ENCODE assay signal across 8 cellular contexts in the genomic region with DNA sequence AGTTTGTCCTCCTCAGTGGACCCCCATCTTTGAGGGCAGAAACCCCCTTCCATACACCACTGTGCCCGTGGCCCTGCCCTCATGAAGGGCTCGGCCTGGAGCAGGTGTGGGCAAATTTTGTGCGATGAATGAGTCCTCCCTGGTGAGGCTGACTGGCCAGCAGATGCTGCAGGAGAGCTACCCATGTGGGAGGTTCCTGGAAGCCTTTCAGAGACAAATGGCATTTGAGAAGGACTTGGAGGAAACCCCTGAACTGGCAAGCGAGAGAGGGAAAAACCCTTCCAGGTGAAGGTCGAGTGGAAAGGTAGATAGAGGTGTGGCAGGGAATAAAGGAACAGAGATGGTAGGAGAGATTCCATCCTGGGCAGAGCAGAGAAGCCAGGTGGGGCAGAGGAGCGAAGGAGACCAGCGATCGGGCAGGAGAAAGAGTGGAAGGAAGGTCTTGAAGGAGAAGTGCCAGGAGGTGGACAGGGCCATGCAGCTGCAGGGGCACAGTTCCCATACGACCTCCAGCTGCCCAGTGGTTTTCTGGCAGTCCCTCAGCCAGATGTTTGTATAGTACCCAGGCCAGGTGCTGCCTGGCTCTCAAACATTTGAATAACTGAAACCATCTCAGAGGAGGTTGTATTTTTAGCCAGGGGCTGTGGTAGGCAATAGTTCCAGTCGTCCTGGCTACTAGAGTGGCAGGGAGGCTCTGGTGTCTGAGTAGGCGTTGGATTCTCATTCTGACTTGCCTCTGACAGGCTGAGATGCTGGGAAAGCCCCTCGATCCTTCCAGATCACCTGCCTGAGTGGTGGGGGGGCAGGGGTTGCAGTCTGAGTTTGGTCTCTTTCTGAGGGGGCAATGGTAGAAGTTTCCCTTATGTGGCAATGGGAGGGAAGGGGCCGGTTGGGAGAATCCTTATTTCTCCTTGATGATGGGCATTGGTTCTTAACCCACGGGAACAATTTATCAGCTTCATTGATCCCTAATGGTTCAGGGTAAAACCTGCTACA. TPM values are rescaled to one million over a fixed set of nuclear protein-coding genes. Genes with fewer than 3 reads are reported as not detected.
A peak's percentile ranks its signal among the peaks of the same experiment; 100 is the strongest.
DNase-seq lines count a peak whose midpoint lies in the region; ATAC-seq and TF ChIP-seq lines count a peak whose summit lies in the region.

No MANE protein-coding gene starts in this region.

- peaks cover 2% of the 10 kb centered on the region for H3K4me1 ChIP-seq in A673 (ENCODE audit: insufficient read depth, low read length, poor library complexity, severe bottlenecking)

- peaks cover under 1% of the 10 kb centered on the region for H3K9me3 Mint-ChIP-seq in activated T-helper 2 cell treated with anti-CD3 and anti-CD28 coated beads, Interferon-gamma antibody, Interleukin-2, Interleukin-4, amounts not matched to agents 10 μg/mL and 5 μg/mL and 100 μg/mL, durations not matched to agents 14 hours and 24 hours and 36 hours

- intact Hi-C loops in A673 (cut with micrococcal nuclease; ENCODE audit: unreplicated experiment), result no loop called here
- intact Hi-C loops in activated T-helper 2 cell treated with anti-CD3 and anti-CD28 coated beads, Interferon-gamma antibody, Interleukin-2, Interleukin-4, amounts not matched to agents 10 μg/mL and 5 μg/mL and 100 μg/mL, durations not matched to agents 14 hours and 24 hours and 36 hours (cut with micrococcal nuclease), result loop anchor here (1.0 kb wide), 1 partner anchor 20 kb away; no protein-coding TSS in a partner anchor

- H3K27me3 ChIP-seq in A673 (replicated peaks; ENCODE audit: insufficient read depth, low read depth, low read length, poor library complexity), result no peaks in the 10 kb centered on the region

- TF ChIP-seq CTCF in A673 (conservative IDR thresholded peaks at IDR 0.05; ENCODE audit: low read depth, low read length), result no peak

- H3K4me3 Mint-ChIP-seq in T-helper 17 cell, result no peak overlapping the region
- H3K4me3 Mint-ChIP-seq in activated T-helper 2 cell treated with anti-CD3 and anti-CD28 coated beads, Interferon-gamma antibody, Interleukin-2, Interleukin-4, amounts not matched to agents 10 μg/mL and 5 μg/mL and 100 μg/mL, durations not matched to agents 14 hours and 24 hours and 36 hours (ENCODE audit: low read depth), result no peak overlapping the region

- CTCF ChIA-PET in A673 (lab: Charles Lee), result no interaction called here

- H3K36me3 Mint-ChIP-seq in T-helper 17 cell (ENCODE audit: low read depth), result peaks cover 2% of the 10 kb centered on the region
- H3K36me3 Mint-ChIP-seq in activated T-helper 2 cell treated with anti-CD3 and anti-CD28 coated beads, Interferon-gamma antibody, Interleukin-2, Interleukin-4, amounts not matched to agents 10 μg/mL and 5 μg/mL and 100 μg/mL, durations not matched to agents 14 hours and 24 hours and 36 hours (ENCODE audit: low read depth), result no peaks in the 10 kb centered on the region

- BruUV-seq in A673 (replicated peaks; lab: Mats Ljungman, UMichigan), result no TSS peak

- POLR2A ChIA-PET in A673 (lab: Charles Lee; ENCODE audit: low non-redundant PET), result no interaction called here

- no peaks in the 10 kb centered on the region for H3K9me3 ChIP-seq in T-helper 17 cell (ENCODE audit: control insufficient read depth, low read length, poor library complexity, severe bottlenecking)
- H3K9me3 ChIP-seq in A673 (ENCODE audit: low read depth, low read length, poor library complexity, severe bottlenecking), result no peaks in the 10 kb centered on the region

- H3K4me3 ChIP-seq in A673 (ENCODE audit: low read depth, low read length, poor library complexity, severe bottlenecking), result no peak overlapping the region

- H3K36me3 ChIP-seq in A673 (ENCODE audit: insufficient read depth, low read length, poor library complexity, severe bottlenecking), result no peaks in the 10 kb centered on the region

- peak overlapping the region; percentile 24 for H3K27ac Mint-ChIP-seq in T-helper 17 cell
- H3K27ac Mint-ChIP-seq in activated T-helper 2 cell treated with anti-CD3 and anti-CD28 coated beads, Interferon-gamma antibody, Interleukin-2, Interleukin-4, amounts not matched to agents 10 μg/mL and 5 μg/mL and 100 μg/mL, durations not matched to agents 14 hours and 24 hours and 36 hours, result no peak overlapping the region

- DNase-seq in COLO668 (lab: John Stamatoyannopoulos, UW; ENCODE audit: unreplicated experiment), result peak; percentile 29
- DNase-seq in T-helper 17 cell, result no peak
- no peak for DNase-seq in RKO (ENCODE audit: low spot score)
- DNase-seq in A673 (ENCODE audit: low spot score), result no peak
- no peak for DNase-seq in NCI-H187 treated with DMSO at 0.1 percent for 48 hours (lab: John Stamatoyannopoulos, UW)
- no peak for DNase-seq in activated T-helper 2 cell treated with anti-CD3 and anti-CD28 coated beads, Interferon-gamma antibody, Interleukin-2, Interleukin-4, amounts not matched to agents 10 μg/mL and 5 μg/mL and 100 μg/mL, durations not matched to agents 14 hours and 24 hours and 36 hours (ENCODE audit: low spot score)

- H3K27me3 Mint-ChIP-seq in T-helper 17 cell, result peaks cover 9% of the 10 kb centered on the region
- peaks cover 5% of the 10 kb centered on the region for H3K27me3 Mint-ChIP-seq in activated T-helper 2 cell treated with anti-CD3 and anti-CD28 coated beads, Interferon-gamma antibody, Interleukin-2, Interleukin-4, amounts not matched to agents 10 μg/mL and 5 μg/mL and 100 μg/mL, durations not matched to agents 14 hours and 24 hours and 36 hours (ENCODE audit: low read depth)

- H3K4me1 Mint-ChIP-seq in T-helper 17 cell, result peaks cover 3% of the 10 kb centered on the region
- peaks cover 10% of the 10 kb centered on the region for H3K4me1 Mint-ChIP-seq in activated T-helper 2 cell treated with anti-CD3 and anti-CD28 coated beads, Interferon-gamma antibody, Interleukin-2, Interleukin-4, amounts not matched to agents 10 μg/mL and 5 μg/mL and 100 μg/mL, durations not matched to agents 14 hours and 24 hours and 36 hours (ENCODE audit: low read depth)

- no peak overlapping the region for H3K27ac ChIP-seq in A673 (ENCODE audit: low read depth, low read length, poor library complexity, severe bottlenecking)

- ATAC-seq in GM19025 (IDR thresholded peaks at IDR 0.05; ENCODE audit: low read depth, unreplicated experiment), result peak; percentile 97
- ATAC-seq in HG02885 (IDR thresholded peaks at IDR 0.05; ENCODE audit: poor library complexity, unreplicated experiment), result peak; percentile 94
- ATAC-seq in T-helper 17 cell, result no peak

RNA-seq across cellular contexts. Expression of a gene that starts 40.1 kb away (rescaled TPM):
- total RNA-seq in T-helper 17 cell, result 10 to 100 TPM; 26.7 to 30.0 TPM
- total RNA-seq in A673 (2021), result 19.3 and 21.2 TPM in 2 replicates
- 18.9 and 20.6 TPM in 2 replicates for total RNA-seq in activated T-helper 2 cell treated with anti-CD3 and anti-CD28 coated beads, Interferon-gamma antibody, Interleukin-2, Interleukin-4, amounts not matched to agents 10 μg/mL and 5 μg/mL and 100 μg/mL, durations not matched to agents 14 hours and 24 hours and 36 hours
